24 cellular contexts compared by ENCODE assay signal in the genomic region with DNA sequence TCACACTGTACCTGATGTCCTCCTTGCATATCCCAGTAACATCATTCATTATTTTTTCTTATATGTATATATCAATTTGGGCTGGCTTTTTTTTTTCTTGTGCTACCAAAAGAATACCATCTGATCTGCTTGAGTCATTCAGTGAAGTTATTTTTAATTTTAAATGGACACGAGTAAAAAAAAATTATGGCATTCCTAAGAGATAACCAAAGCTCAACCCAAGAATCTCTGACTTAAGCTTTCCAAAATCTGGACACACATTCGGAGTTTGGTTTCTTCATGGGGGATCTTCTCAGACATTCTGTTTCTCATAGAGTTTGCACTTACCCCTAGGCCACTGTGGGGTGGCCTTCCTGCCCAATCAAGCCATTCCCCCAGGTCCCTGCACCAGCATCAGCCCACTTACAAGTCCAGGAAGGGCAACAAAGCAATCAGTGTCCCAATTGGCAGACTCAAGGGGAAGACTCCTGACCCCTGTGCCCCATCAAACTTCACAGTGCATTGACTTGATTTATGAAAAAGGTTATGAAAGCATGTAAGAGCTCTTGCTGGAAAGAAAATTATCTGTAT.
"Had no signal": no experiment of that assay in that cellular context is flagged by ENCODE, and none has a peak within 500 bp of the region (broad histone marks: within the 10 kb centered on the region; RNA-seq: fewer than 3 reads in every experiment).

No MANE protein-coding gene starts in this region.

- ATAC-seq: activated T-cell treated with anti-CD3 and anti-CD28 coated beads, Interleukin-2, amount 50 U/mL, for 72 hours; body of pancreas; effector memory CD8-positive, alpha-beta T cell; esophagus mucosa; heart left ventricle; left colon; mucosa of descending colon; upper lobe of right lung had no signal

- H3K4me3 ChIP-seq: body of pancreas, cardiac muscle cell, dorsolateral prefrontal cortex, heart left ventricle, mucosa of descending colon, spleen, upper lobe of right lung had no signal

- H3K27me3 ChIP-seq: body of pancreas, upper lobe of right lung had no signal

- H3K36me3 ChIP-seq: cardiac muscle cell, heart left ventricle, spleen, upper lobe of right lung had no signal

- H3K9me3 ChIP-seq: body of pancreas, heart left ventricle, mucosa of descending colon, spleen, upper lobe of right lung had no signal

- H3K27ac ChIP-seq: body of pancreas, cardiac muscle cell, dorsolateral prefrontal cortex, heart left ventricle, spleen had no signal

- DNase-seq: activated CD4-positive, alpha-beta T cell treated with anti-CD3 and anti-CD28 coated beads for 4 hours; activated CD4-positive, alpha-beta T cell treated with anti-CD3 and anti-CD28 coated beads, Interleukin-2, amount 50 U/mL, for 48 hours; activated CD4-positive, CD25-positive, alpha-beta regulatory T cell; activated effector memory CD4-positive, alpha-beta T cell treated with Interleukin-2 at 50 U/mL for 16 hours; activated naive CD4-positive, alpha-beta T cell treated with anti-CD3 and anti-CD28 coated beads for 36 hours; activated naive CD8-positive, alpha-beta T cell treated with anti-CD3 and anti-CD28 coated beads, Interleukin-2, amount 10 ng/mL, durations not matched to agents 7 days and 5 days; activated T-cell treated with anti-CD3 and anti-CD28 coated beads, Interleukin-2, amount 50 U/mL, for 72 hours; body of pancreas; dorsolateral prefrontal cortex; effector memory CD8-positive, alpha-beta T cell; heart left ventricle; islet precursor cell; left colon; mesendoderm; mucosa of descending colon; occipital lobe; retina; spleen; stimulated activated CD4-positive, alpha-beta T cell treated with anti-CD3 and anti-CD28 coated beads, Interleukin-4, amount 100 ng/mL, for 1 hour; stimulated activated naive CD4-positive, alpha-beta T cell; upper lobe of right lung had no signal

- FAIRE-seq: endothelial cell of umbilical vein had no signal

- H3K4me1 ChIP-seq: body of pancreas, heart left ventricle, spleen had no signal
